In genomic region chr7:43731494-43731893, GRCh38 we compare ENCODE assay signal across 2 cellular contexts.
TF ChIP-seq lines count a peak whose summit lies in the region.

No MANE protein-coding gene starts in this region.

TF ChIP-seq in GM12891, 5 proteins besides CTCF, POLR2A, EP300 and RAD21:
- peak; percentile 77 for TF ChIP-seq PAX5 (IDR thresholded peaks at IDR 0.05; ENCODE audit: insufficient read depth, low read length, severe bottlenecking)

TF ChIP-seq in GM12878, 131 proteins besides CTCF, POLR2A, EP300 and RAD21:
- TF ChIP-seq ATF7 (IDR thresholded peaks at IDR 0.05; ENCODE audit: low read depth) = peak; percentile 50
- TF ChIP-seq EED (IDR thresholded peaks at IDR 0.05; ENCODE audit: low read depth) = peak; percentile 47
- TF ChIP-seq PAX5 (IDR thresholded peaks at IDR 0.05; ENCODE audit: borderline replicate concordance, low read depth, low read length) = peak; percentile 84; the same call in 1 of the 2 replicates
- TF ChIP-seq BHLHE40 (IDR thresholded peaks at IDR 0.05; ENCODE audit: borderline replicate concordance in 1 of 2, low read depth in 2 of 2, low read length in 1 of 2) = peak in 1 of 2 experiments; percentile 19; a peak in 1 of 4 replicates
- TF ChIP-seq NBN (IDR thresholded peaks at IDR 0.05) = peak; percentile 72; the same call in 1 of the 2 replicates
- peak; percentile 58; the same call in 1 of the 2 replicates for TF ChIP-seq HDGF (IDR thresholded peaks at IDR 0.05)
- TF ChIP-seq IKZF2 (IDR thresholded peaks at IDR 0.05) = peak; percentile 53 to 69; a peak in 2 of 4 replicates
- TF ChIP-seq, protein P1, sequence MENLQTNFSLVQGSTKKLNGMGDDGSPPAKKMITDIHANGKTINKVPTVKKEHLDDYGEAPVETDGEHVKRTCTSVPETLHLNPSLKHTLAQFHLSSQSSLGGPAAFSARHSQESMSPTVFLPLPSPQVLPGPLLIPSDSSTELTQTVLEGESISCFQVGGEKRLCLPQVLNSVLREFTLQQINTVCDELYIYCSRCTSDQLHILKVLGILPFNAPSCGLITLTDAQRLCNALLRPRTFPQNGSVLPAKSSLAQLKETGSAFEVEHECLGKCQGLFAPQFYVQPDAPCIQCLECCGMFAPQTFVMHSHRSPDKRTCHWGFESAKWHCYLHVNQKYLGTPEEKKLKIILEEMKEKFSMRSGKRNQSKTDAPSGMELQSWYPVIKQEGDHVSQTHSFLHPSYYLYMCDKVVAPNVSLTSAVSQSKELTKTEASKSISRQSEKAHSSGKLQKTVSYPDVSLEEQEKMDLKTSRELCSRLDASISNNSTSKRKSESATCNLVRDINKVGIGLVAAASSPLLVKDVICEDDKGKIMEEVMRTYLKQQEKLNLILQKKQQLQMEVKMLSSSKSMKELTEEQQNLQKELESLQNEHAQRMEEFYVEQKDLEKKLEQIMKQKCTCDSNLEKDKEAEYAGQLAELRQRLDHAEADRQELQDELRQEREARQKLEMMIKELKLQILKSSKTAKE (IDR thresholded peaks at IDR 0.05; ENCODE audit: low read depth, poor library complexity, severe bottlenecking) = peak; percentile 33
- 0 out of 2 replicates have a peak, but pooled peaks have one; percentile 42 for TF ChIP-seq DPF2 (IDR thresholded peaks at IDR 0.05)
- peak; percentile 86 for TF ChIP-seq NR2F1 (conservative IDR thresholded peaks at IDR 0.05)
- TF ChIP-seq RUNX3 (IDR thresholded peaks at IDR 0.05; ENCODE audit: low read length) = peak; percentile 28
- TF ChIP-seq MEF2A (IDR thresholded peaks at IDR 0.05; ENCODE audit: insufficient read depth, low read depth, low read length) = 0 out of 2 replicates have a peak, but pooled peaks have one; percentile 51
- TF ChIP-seq IKZF1 (conservative IDR thresholded peaks at IDR 0.05) = peak; percentile 56
- TF ChIP-seq RAD51 (IDR thresholded peaks at IDR 0.05) = 0 out of 2 replicates have a peak, but pooled peaks have one; percentile 16
TF ChIP-seq in GM12878: peak in this region for 14; not testable (repeated sequence) for 117.
